8 cellular contexts compared by ENCODE assay signal in genomic region chr15:30903497-30904187, GRCh38.
DNase-seq lines count a peak whose midpoint lies in the region; ATAC-seq and TF ChIP-seq lines count a peak whose summit lies in the region.

TSS of gene FAN1 (plus strand) at chr15:30903915. CDS start at chr15:30904664, 749 bp downstream.

- peak; percentile 90 for DNase-seq in GM13977 (ENCODE audit: low spot score)
- DNase-seq in NCI-H2081 (lab: John Stamatoyannopoulos, UW): peak; percentile 87 to 93
- peak; percentile 43 for DNase-seq in activated CD4-positive, CD25-positive, alpha-beta regulatory T cell treated with anti-CD3 and anti-CD28 coated beads, Interleukin-2, amount 50 U/mL, for 16 hours (ENCODE audit: low read depth, low spot score)
- peak; percentile 37 to 52 for DNase-seq in central memory CD8-positive, alpha-beta T cell (ENCODE audit: low spot score in 2 of 2)
- DNase-seq in inferior parietal cortex (ENCODE audit: extremely low spot score): peak; percentile 90
- peak; percentile 71 to 79 for DNase-seq in stimulated activated CD4-positive, alpha-beta T cell treated with anti-CD3 and anti-CD28 coated beads, Interleukin-12 subunit alpha, Interleukin-12 subunit beta, amount 100 ng/mL, for 24 hours (ENCODE audit: low read depth in 2 of 2)
- DNase-seq in cortex of kidney (lab: John Stamatoyannopoulos, UW): no peak

- in situ Hi-C loops in GM13977 (cut with MboI; ENCODE audit: low pct_unique_long_range_greater_than_20kb, low sequenced_read_pairs, unreplicated experiment): no loop called here

- H3K4me3 Mint-ChIP-seq in central memory CD8-positive, alpha-beta T cell: peak within 1 kb of the TSS; percentile 97

- peaks cover 11% of the 10 kb centered on the region for H3K36me3 Mint-ChIP-seq in central memory CD8-positive, alpha-beta T cell (ENCODE audit: insufficient read depth)

- peak within 1 kb of the TSS; percentile 86 for H3K27ac Mint-ChIP-seq in central memory CD8-positive, alpha-beta T cell (ENCODE audit: low read depth)

- peak; percentile 90 for ATAC-seq in HG02763 (IDR thresholded peaks at IDR 0.05; ENCODE audit: unreplicated experiment)
- peak; percentile 82 for ATAC-seq in central memory CD8-positive, alpha-beta T cell (replicated peaks; ENCODE audit: extremely low read depth, poor library complexity, severe bottlenecking)

- TF ChIP-seq CTCF in GM13977 (IDR thresholded peaks at IDR 0.05; ENCODE audit: extremely low read depth, insufficient read depth, missing control alignments): peak; percentile 25

- no peaks in the 10 kb centered on the region for H3K9me3 Mint-ChIP-seq in central memory CD8-positive, alpha-beta T cell

- no peaks in the 10 kb centered on the region for H3K27me3 Mint-ChIP-seq in central memory CD8-positive, alpha-beta T cell

- peaks cover 27% of the 10 kb centered on the region for H3K4me1 Mint-ChIP-seq in central memory CD8-positive, alpha-beta T cell
